ENCODE assay signal across 1 cellular context in the genomic region with DNA sequence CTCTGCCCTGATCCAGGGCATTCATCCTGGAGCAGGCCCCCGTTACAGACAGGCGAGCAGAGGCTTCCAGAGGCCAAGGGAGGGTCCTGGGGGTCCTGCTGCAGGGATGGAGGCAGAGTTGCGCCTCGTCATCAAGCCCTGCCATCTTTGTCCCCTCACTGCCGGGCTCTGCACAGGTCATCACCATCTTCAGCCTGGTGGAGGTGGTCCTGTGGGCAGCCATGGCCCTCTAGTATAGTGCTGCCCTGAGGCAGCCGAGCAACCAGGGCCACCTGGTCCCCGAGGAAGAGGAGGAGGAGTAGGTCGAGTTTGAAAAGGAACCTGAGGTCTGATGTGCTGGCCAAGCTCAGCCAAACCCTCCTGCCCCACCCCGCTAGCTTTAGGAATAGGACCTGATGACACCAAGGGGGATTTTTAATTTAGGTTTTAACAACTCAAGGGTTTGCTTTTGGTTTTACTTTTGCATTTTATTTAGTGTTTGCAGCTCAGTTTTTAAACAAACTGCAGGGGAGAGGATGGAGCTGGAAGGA.
TF ChIP-seq lines count a peak whose summit lies in the region.

No MANE protein-coding gene starts in this region.

TF ChIP-seq in HepG2, 621 proteins besides CTCF, POLR2A, EP300 and RAD21:
- no peak for TF ChIP-seq KMT2A (CRISPR knock-in tag; IDR thresholded peaks at IDR 0.05)
- TF ChIP-seq, protein P1, sequence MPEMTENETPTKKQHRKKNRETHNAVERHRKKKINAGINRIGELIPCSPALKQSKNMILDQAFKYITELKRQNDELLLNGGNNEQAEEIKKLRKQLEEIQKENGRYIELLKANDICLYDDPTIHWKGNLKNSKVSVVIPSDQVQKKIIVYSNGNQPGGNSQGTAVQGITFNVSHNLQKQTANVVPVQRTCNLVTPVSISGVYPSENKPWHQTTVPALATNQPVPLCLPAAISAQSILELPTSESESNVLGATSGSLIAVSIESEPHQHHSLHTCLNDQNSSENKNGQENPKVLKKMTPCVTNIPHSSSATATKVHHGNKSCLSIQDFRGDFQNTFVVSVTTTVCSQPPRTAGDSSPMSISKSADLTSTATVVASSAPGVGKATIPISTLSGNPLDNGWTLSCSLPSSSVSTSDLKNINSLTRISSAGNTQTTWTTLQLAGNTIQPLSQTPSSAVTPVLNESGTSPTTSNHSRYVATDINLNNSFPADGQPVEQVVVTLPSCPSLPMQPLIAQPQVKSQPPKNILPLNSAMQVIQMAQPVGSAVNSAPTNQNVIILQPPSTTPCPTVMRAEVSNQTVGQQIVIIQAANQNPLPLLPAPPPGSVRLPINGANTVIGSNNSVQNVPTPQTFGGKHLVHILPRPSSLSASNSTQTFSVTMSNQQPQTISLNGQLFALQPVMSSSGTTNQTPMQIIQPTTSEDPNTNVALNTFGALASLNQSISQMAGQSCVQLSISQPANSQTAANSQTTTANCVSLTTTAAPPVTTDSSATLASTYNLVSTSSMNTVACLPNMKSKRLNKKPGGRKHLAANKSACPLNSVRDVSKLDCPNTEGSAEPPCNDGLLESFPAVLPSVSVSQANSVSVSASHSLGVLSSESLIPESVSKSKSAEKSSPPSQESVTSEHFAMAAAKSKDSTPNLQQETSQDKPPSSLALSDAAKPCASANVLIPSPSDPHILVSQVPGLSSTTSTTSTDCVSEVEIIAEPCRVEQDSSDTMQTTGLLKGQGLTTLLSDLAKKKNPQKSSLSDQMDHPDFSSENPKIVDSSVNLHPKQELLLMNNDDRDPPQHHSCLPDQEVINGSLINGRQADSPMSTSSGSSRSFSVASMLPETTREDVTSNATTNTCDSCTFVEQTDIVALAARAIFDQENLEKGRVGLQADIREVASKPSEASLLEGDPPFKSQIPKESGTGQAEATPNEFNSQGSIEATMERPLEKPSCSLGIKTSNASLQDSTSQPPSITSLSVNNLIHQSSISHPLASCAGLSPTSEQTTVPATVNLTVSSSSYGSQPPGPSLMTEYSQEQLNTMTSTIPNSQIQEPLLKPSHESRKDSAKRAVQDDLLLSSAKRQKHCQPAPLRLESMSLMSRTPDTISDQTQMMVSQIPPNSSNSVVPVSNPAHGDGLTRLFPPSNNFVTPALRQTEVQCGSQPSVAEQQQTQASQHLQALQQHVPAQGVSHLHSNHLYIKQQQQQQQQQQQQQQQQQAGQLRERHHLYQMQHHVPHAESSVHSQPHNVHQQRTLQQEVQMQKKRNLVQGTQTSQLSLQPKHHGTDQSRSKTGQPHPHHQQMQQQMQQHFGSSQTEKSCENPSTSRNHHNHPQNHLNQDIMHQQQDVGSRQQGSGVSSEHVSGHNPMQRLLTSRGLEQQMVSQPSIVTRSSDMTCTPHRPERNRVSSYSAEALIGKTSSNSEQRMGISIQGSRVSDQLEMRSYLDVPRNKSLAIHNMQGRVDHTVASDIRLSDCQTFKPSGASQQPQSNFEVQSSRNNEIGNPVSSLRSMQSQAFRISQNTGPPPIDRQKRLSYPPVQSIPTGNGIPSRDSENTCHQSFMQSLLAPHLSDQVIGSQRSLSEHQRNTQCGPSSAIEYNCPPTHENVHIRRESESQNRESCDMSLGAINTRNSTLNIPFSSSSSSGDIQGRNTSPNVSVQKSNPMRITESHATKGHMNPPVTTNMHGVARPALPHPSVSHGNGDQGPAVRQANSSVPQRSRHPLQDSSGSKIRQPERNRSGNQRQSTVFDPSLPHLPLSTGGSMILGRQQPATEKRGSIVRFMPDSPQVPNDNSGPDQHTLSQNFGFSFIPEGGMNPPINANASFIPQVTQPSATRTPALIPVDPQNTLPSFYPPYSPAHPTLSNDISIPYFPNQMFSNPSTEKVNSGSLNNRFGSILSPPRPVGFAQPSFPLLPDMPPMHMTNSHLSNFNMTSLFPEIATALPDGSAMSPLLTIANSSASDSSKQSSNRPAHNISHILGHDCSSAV (CRISPR knock-in tag; IDR thresholded peaks at IDR 0.05; ENCODE audit: borderline replicate concordance), result no peak
- no peak for TF ChIP-seq ARHGAP35 (CRISPR knock-in tag; IDR thresholded peaks at IDR 0.05; ENCODE audit: borderline replicate concordance)
- TF ChIP-seq ZNF343 (CRISPR knock-in tag; IDR thresholded peaks at IDR 0.05), result no peak
- no peak for TF ChIP-seq SMAD9 (CRISPR knock-in tag; IDR thresholded peaks at IDR 0.05)
- no peak for TF ChIP-seq PAWR (CRISPR knock-in tag; IDR thresholded peaks at IDR 0.05; ENCODE audit: borderline replicate concordance)
- no peak for TF ChIP-seq HNRNPK (IDR thresholded peaks at IDR 0.05; ENCODE audit: low read depth, low read length, poor library complexity, severe bottlenecking)
- no peak for TF ChIP-seq HIVEP1 (CRISPR knock-in tag; IDR thresholded peaks at IDR 0.05)
